ENCODE assay signal across 8 cellular contexts in genomic region chr9:137441289-137441934, GRCh38. TPM values are rescaled to one million over a fixed set of nuclear protein-coding genes. Genes with fewer than 3 reads are reported as not detected.
DNase-seq lines count a peak whose midpoint lies in the region; ATAC-seq lines count a peak whose summit lies in the region.

Gene ENTPD8 (minus strand): TSS chr9:137441357. CDS start chr9:137438285, 3,072 bp downstream.

- H3K4me2 ChIP-seq in Karpas-422 (ENCODE audit: low read depth, low read length, poor library complexity, severe bottlenecking) = no peak within 1 kb of the TSS

- H3K27ac ChIP-seq in Karpas-422 (ENCODE audit: low read length) (no peak within 1 kb of the TSS), iPS DF 6.9 (ENCODE audit: low read length) (no peak within 1 kb of the TSS)

- H3K9ac ChIP-seq in Karpas-422 (ENCODE audit: low read length) = no peak within 1 kb of the TSS

- DNase-seq in COR-L47 (lab: John Stamatoyannopoulos, UW) (peak; percentile 83), Karpas-422 (peak; percentile 60), iPS DF 6.9 (ENCODE audit: low read depth, low spot score) (peak; percentile 74)
- DNase-seq in activated T-helper 1 cell treated with anti-CD3 and anti-CD28 coated beads, Interleukin-12 subunit alpha, Interleukin-12 subunit beta, Interleukin-2, Interleukin-4 antibody, amounts not matched to agents 30 ng/mL and 10 ng/mL and 1 ng/mL, durations not matched to agents 14 hours and 24 hours and 36 hours (ENCODE audit: low spot score) = no peak
- DNase-seq in activated effector memory CD4-positive, alpha-beta T cell treated with anti-CD3 and anti-CD28 coated beads, Interleukin-2, amount 50 U/mL, for 16 hours = no peak

- H4K20me1 ChIP-seq in Karpas-422 (ENCODE audit: insufficient read depth, low read depth, low read length) = peaks cover 6% of the 10 kb centered on the region; the same call in 1 of the 2 replicates

- no peak within 1 kb of the TSS for H3K27ac Mint-ChIP-seq in activated T-helper 1 cell treated with anti-CD3 and anti-CD28 coated beads, Interleukin-12 subunit alpha, Interleukin-12 subunit beta, Interleukin-2, Interleukin-4 antibody, amounts not matched to agents 30 ng/mL and 10 ng/mL and 1 ng/mL, durations not matched to agents 14 hours and 24 hours and 36 hours
- no peak within 1 kb of the TSS for H3K27ac Mint-ChIP-seq in stimulated activated memory B cell treated with anti-CD40 and anti-IgM and Interleukin-4, amounts not matched to agents 10 μg/mL and 1 μg/mL and 100 μg/mL, for 72 hours

- peak within 1 kb of the TSS; percentile 77 for H3K4me3 Mint-ChIP-seq in activated T-helper 1 cell treated with anti-CD3 and anti-CD28 coated beads, Interleukin-12 subunit alpha, Interleukin-12 subunit beta, Interleukin-2, Interleukin-4 antibody, amounts not matched to agents 30 ng/mL and 10 ng/mL and 1 ng/mL, durations not matched to agents 14 hours and 24 hours and 36 hours
- H3K4me3 Mint-ChIP-seq in stimulated activated memory B cell treated with anti-CD40 and anti-IgM and Interleukin-4, amounts not matched to agents 10 μg/mL and 1 μg/mL and 100 μg/mL, for 72 hours = peak within 1 kb of the TSS; percentile 5

- H2AFZ ChIP-seq in Karpas-422 (ENCODE audit: low read length) = no peak within 1 kb of the TSS

- peaks cover 13% of the 10 kb centered on the region for H3K4me1 Mint-ChIP-seq in activated T-helper 1 cell treated with anti-CD3 and anti-CD28 coated beads, Interleukin-12 subunit alpha, Interleukin-12 subunit beta, Interleukin-2, Interleukin-4 antibody, amounts not matched to agents 30 ng/mL and 10 ng/mL and 1 ng/mL, durations not matched to agents 14 hours and 24 hours and 36 hours (ENCODE audit: low read depth)
- H3K4me1 Mint-ChIP-seq in stimulated activated memory B cell treated with anti-CD40 and anti-IgM and Interleukin-4, amounts not matched to agents 10 μg/mL and 1 μg/mL and 100 μg/mL, for 72 hours = peaks cover 7% of the 10 kb centered on the region

- no peaks in the 10 kb centered on the region for H3K79me2 ChIP-seq in Karpas-422 (ENCODE audit: low read length)

- peaks cover 18% of the 10 kb centered on the region for H3K27me3 Mint-ChIP-seq in activated T-helper 1 cell treated with anti-CD3 and anti-CD28 coated beads, Interleukin-12 subunit alpha, Interleukin-12 subunit beta, Interleukin-2, Interleukin-4 antibody, amounts not matched to agents 30 ng/mL and 10 ng/mL and 1 ng/mL, durations not matched to agents 14 hours and 24 hours and 36 hours (ENCODE audit: insufficient read depth)
- peaks cover 62% of the 10 kb centered on the region for H3K27me3 Mint-ChIP-seq in stimulated activated memory B cell treated with anti-CD40 and anti-IgM and Interleukin-4, amounts not matched to agents 10 μg/mL and 1 μg/mL and 100 μg/mL, for 72 hours

- H3K36me3 ChIP-seq in Karpas-422 (ENCODE audit: insufficient read depth, low read length) (no peaks in the 10 kb centered on the region), iPS DF 6.9 (ENCODE audit: control insufficient read depth, insufficient read depth, low read length) (no peaks in the 10 kb centered on the region)

- peaks cover 1% of the 10 kb centered on the region for H3K36me3 Mint-ChIP-seq in activated T-helper 1 cell treated with anti-CD3 and anti-CD28 coated beads, Interleukin-12 subunit alpha, Interleukin-12 subunit beta, Interleukin-2, Interleukin-4 antibody, amounts not matched to agents 30 ng/mL and 10 ng/mL and 1 ng/mL, durations not matched to agents 14 hours and 24 hours and 36 hours (ENCODE audit: low read depth)
- no peaks in the 10 kb centered on the region for H3K36me3 Mint-ChIP-seq in stimulated activated memory B cell treated with anti-CD40 and anti-IgM and Interleukin-4, amounts not matched to agents 10 μg/mL and 1 μg/mL and 100 μg/mL, for 72 hours

- H3K27me3 ChIP-seq in Karpas-422 (ENCODE audit: low read length) (no peaks in the 10 kb centered on the region), iPS DF 6.9 (ENCODE audit: control insufficient read depth, insufficient read depth, low read length) (no peaks in the 10 kb centered on the region)

- H3K9me3 Mint-ChIP-seq in activated T-helper 1 cell treated with anti-CD3 and anti-CD28 coated beads, Interleukin-12 subunit alpha, Interleukin-12 subunit beta, Interleukin-2, Interleukin-4 antibody, amounts not matched to agents 30 ng/mL and 10 ng/mL and 1 ng/mL, durations not matched to agents 14 hours and 24 hours and 36 hours = no peaks in the 10 kb centered on the region
- no peaks in the 10 kb centered on the region for H3K9me3 Mint-ChIP-seq in stimulated activated memory B cell treated with anti-CD40 and anti-IgM and Interleukin-4, amounts not matched to agents 10 μg/mL and 1 μg/mL and 100 μg/mL, for 72 hours

- WGBS in iPS DF 6.9 (ENCODE audit: insufficient coverage, insufficient read length) = no CpG with 5 or more reads among the region's 62 CpGs

- peaks cover 11% of the 10 kb centered on the region for H3K4me1 ChIP-seq in Karpas-422 (ENCODE audit: low read length)
- no peaks in the 10 kb centered on the region for H3K4me1 ChIP-seq in iPS DF 6.9 (ENCODE audit: control insufficient read depth, insufficient read depth, low read length)

- no peaks in the 10 kb centered on the region for H3K9me2 ChIP-seq in Karpas-422 (replicated peaks; ENCODE audit: insufficient read depth, low read length)

- peak; percentile 34 for ATAC-seq in stimulated activated memory B cell treated with anti-CD40 and anti-IgM and Interleukin-4, amounts not matched to agents 10 μg/mL and 1 μg/mL and 100 μg/mL, for 72 hours
- ATAC-seq in GM19463 (IDR thresholded peaks at IDR 0.05; ENCODE audit: unreplicated experiment) (no peak), GM19023 (IDR thresholded peaks at IDR 0.05; ENCODE audit: unreplicated experiment) (no peak)

- H3K4me3 ChIP-seq in Karpas-422 (ENCODE audit: low read length) (no peak within 1 kb of the TSS), iPS DF 6.9 (ENCODE audit: low read length) (peak within 1 kb of the TSS; percentile 47)

- H3K9me3 ChIP-seq in Karpas-422 (ENCODE audit: low read length) = no peaks in the 10 kb centered on the region
- no peaks in the 10 kb centered on the region for H3K9me3 ChIP-seq in iPS DF 6.9 (ENCODE audit: control insufficient read depth, insufficient read depth, low read length)

- intact Hi-C loops in activated T-helper 1 cell treated with anti-CD3 and anti-CD28 coated beads, Interleukin-12 subunit alpha, Interleukin-12 subunit beta, Interleukin-2, Interleukin-4 antibody, amounts not matched to agents 30 ng/mL and 10 ng/mL and 1 ng/mL, durations not matched to agents 14 hours and 24 hours and 36 hours (cut with micrococcal nuclease) = loop anchor here (1.0 kb wide), 1 partner anchor 18 kb away; the partner anchor contains the start of genes EXD3 and NOXA1

RNA-seq across cellular contexts. Expression of gene ENTPD8, which starts in this region (rescaled TPM):
- not detected in 2 replicates for total RNA-seq in Karpas-422 (2014; rRNA removed; shearing (Covaris generic); ENCODE audit: low replicate concordance)
- not detected in 2 replicates for total RNA-seq in activated T-helper 1 cell treated with anti-CD3 and anti-CD28 coated beads, Interleukin-12 subunit alpha, Interleukin-12 subunit beta, Interleukin-2, Interleukin-4 antibody, amounts not matched to agents 30 ng/mL and 10 ng/mL and 1 ng/mL, durations not matched to agents 14 hours and 24 hours and 36 hours

Comparison
In these comparisons a context has a peak if more than half of its experiments do, and no peak if none do; other contexts are left out.
1. Peak in DNase-seq in Karpas-422; RNA of the gene not detected or under 1 TPM.
2. DNase-seq: peak in COR-L47 (single experiment) and iPS DF 6.9 (single experiment); none in activated T-helper 1 cell treated with anti-CD3 and anti-CD28 coated beads, Interleukin-12 subunit alpha, Interleukin-12 subunit beta, Interleukin-2, Interleukin-4 antibody, amounts not matched to agents 30 ng/mL and 10 ng/mL and 1 ng/mL, durations not matched to agents 14 hours and 24 hours and 36 hours (single experiment) and activated effector memory CD4-positive, alpha-beta T cell treated with anti-CD3 and anti-CD28 coated beads, Interleukin-2, amount 50 U/mL, for 16 hours (single experiment).